Comparison of ENCODE assay signal across 8 cellular contexts in the genomic region with DNA sequence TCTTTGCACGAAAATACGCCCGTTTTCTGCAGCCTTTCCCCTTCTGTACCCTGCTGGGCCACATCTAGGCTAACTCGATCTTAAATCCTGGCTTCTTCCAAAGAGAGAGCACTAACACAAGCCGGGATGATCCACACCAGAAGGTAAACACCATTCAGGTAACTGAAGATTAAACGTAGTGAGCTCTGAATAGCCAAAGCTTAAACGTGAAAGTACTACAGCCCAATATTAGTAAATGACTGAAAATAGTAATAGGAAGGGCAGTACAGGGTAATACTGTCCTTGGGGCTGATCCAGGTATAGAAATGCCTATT. TPM values are rescaled to one million over a fixed set of nuclear protein-coding genes. Genes with fewer than 3 reads are reported as not detected.
A peak's percentile ranks its signal among the peaks of the same experiment; 100 is the strongest.
DNase-seq lines count a peak whose midpoint lies in the region; ATAC-seq lines count a peak whose summit lies in the region.

No MANE protein-coding gene starts in this region.

- H3K9ac ChIP-seq in iPS-18a (ENCODE audit: low read length) (peak overlapping the region; percentile 81), stomach smooth muscle (ENCODE audit: low read length in 2 of 2) (peak overlapping the region; percentile 83 to 95)

- H3K36me3 ChIP-seq in iPS-18a (ENCODE audit: control insufficient read depth, low read depth, low read length), result peaks cover 17% of the 10 kb centered on the region
- peaks cover 19 to 21% of the 10 kb centered on the region in 2 donors for H3K36me3 ChIP-seq in stomach smooth muscle (ENCODE audit: control insufficient read depth in 2 of 2, insufficient read depth in 2 of 2, low read length in 2 of 2)

- no peaks in the 10 kb centered on the region for H3K9me3 ChIP-seq in iPS-18a (ENCODE audit: control insufficient read depth, low read depth, low read length)
- no peaks in the 10 kb centered on the region for H3K9me3 ChIP-seq in stomach smooth muscle (ENCODE audit: control insufficient read depth in 2 of 2, low read length in 2 of 2)

- peaks cover 20 to 30% of the 10 kb centered on the region in 2 donors for H3K36me3 Mint-ChIP-seq in activated naive CD4-positive, alpha-beta T cell treated with anti-CD3 and anti-CD28 coated beads, Interleukin-2, amount 50 U/mL, for 72 hours

- H3K4me3 ChIP-seq in iPS-18a (ENCODE audit: low read length) (peak overlapping the region; percentile 99), stomach smooth muscle (ENCODE audit: low read length in 2 of 2) (peak overlapping the region; percentile 96 to 97)

- ATAC-seq in HG03159 (IDR thresholded peaks at IDR 0.05; ENCODE audit: unreplicated experiment) (peak; percentile 2), GM18870 (IDR thresholded peaks at IDR 0.05; ENCODE audit: unreplicated experiment) (no peak), GM18858 (IDR thresholded peaks at IDR 0.05; ENCODE audit: unreplicated experiment) (no peak)
- no peak for ATAC-seq in activated naive CD4-positive, alpha-beta T cell treated with anti-CD3 and anti-CD28 coated beads, Interleukin-2, amount 50 U/mL, for 72 hours

- no peaks in the 10 kb centered on the region for H3K9me3 Mint-ChIP-seq in activated naive CD4-positive, alpha-beta T cell treated with anti-CD3 and anti-CD28 coated beads, Interleukin-2, amount 50 U/mL, for 72 hours

- H3K27ac ChIP-seq in iPS-18a (ENCODE audit: low read length), result peak overlapping the region; percentile 95
- peak overlapping the region; percentile 89 for H3K27ac ChIP-seq in stomach smooth muscle (ENCODE audit: low read length)

- H3K27ac Mint-ChIP-seq in activated naive CD4-positive, alpha-beta T cell treated with anti-CD3 and anti-CD28 coated beads, Interleukin-2, amount 50 U/mL, for 72 hours, result peak overlapping the region; percentile 97 to 98

- DNase-seq in activated naive CD4-positive, alpha-beta T cell treated with anti-CD3 and anti-CD28 coated beads, Interleukin-2, amount 50 U/mL, for 72 hours (ENCODE audit: low spot score in 2 of 2), result no peak
- no peak for DNase-seq in D341Med (ENCODE audit: low spot score)
- no peak for DNase-seq in activated CD8-positive, alpha-beta memory T cell treated with anti-CD3 and anti-CD28 coated beads, Interleukin-2, amount 50 U/mL, for 4 hours

- H3K4me1 ChIP-seq in iPS-18a (ENCODE audit: control insufficient read depth, low read depth, low read length) (peaks cover 4% of the 10 kb centered on the region), stomach smooth muscle (ENCODE audit: control insufficient read depth, insufficient read depth, low read length) (peaks cover 22% of the 10 kb centered on the region)

- no peaks in the 10 kb centered on the region for H3K27me3 ChIP-seq in iPS-18a (ENCODE audit: control insufficient read depth, insufficient read depth, low read length)
- H3K27me3 ChIP-seq in stomach smooth muscle (ENCODE audit: control insufficient read depth in 1 of 2, insufficient read depth in 2 of 2, low read length in 2 of 2), result no peaks in the 10 kb centered on the region

RNA-seq across cellular contexts. Expression of a gene that starts 0.4 kb away (rescaled TPM):
- total RNA-seq in activated naive CD4-positive, alpha-beta T cell treated with anti-CD3 and anti-CD28 coated beads, Interleukin-2, amount 50 U/mL, for 72 hours, result 10 to 100 TPM; 82.4 to 99.4 TPM

RNA-seq across cellular contexts. Expression of a gene that starts 7.7 kb away (rescaled TPM):
- total RNA-seq in activated naive CD4-positive, alpha-beta T cell treated with anti-CD3 and anti-CD28 coated beads, Interleukin-2, amount 50 U/mL, for 72 hours, result 10 to 100 TPM; 61.8 to 64.7 TPM

RNA-seq across cellular contexts. Expression of a gene that starts 9.9 kb away (rescaled TPM):
- 10 to 100 TPM; 16.4 to 25.3 TPM for total RNA-seq in activated naive CD4-positive, alpha-beta T cell treated with anti-CD3 and anti-CD28 coated beads, Interleukin-2, amount 50 U/mL, for 72 hours

RNA-seq across cellular contexts. Expression of a gene that starts 10.0 kb away (rescaled TPM):
- 10 to 100 TPM; 30.3 to 35.0 TPM for total RNA-seq in activated naive CD4-positive, alpha-beta T cell treated with anti-CD3 and anti-CD28 coated beads, Interleukin-2, amount 50 U/mL, for 72 hours

RNA-seq across cellular contexts. Expression of a gene that starts 14.7 kb away (rescaled TPM):
- total RNA-seq in activated naive CD4-positive, alpha-beta T cell treated with anti-CD3 and anti-CD28 coated beads, Interleukin-2, amount 50 U/mL, for 72 hours, result 10 to 100 TPM; 33.5 to 58.6 TPM
